Comparison of ENCODE assay signal across 13 cellular contexts in the genomic region with DNA sequence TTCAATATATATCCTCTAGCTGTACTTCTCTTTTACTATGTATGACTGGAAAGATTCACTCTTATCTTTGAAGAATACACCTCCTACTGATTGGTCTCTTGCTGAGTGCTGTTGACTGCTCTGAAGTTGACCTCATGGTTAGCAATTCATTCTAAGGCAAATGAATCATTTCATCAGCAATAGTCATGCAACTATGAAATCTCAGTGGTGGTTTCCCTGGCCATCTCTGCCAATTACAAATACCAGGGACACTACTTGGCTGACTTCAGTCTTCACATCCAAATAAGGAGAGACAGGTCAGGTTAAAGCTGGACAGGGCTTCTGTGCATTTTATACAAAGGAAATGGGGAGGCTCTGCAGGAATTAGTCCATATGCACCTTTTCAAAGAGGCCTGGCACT.
DNase-seq lines count a peak whose midpoint lies in the region; FAIRE-seq and TF ChIP-seq lines count a peak whose summit lies in the region.
"Had no signal": no experiment of that assay in that cellular context is flagged by ENCODE, and none has a peak within 500 bp of the region (broad histone marks: within the 10 kb centered on the region; RNA-seq: fewer than 3 reads in every experiment).

No MANE protein-coding gene starts in this region.

- no peaks in the 10 kb centered on the region for H3K36me3 Mint-ChIP-seq in Caco-2 (ENCODE audit: insufficient read depth, unreplicated experiment)
- H3K36me3 Mint-ChIP-seq: activated naive CD8-positive, alpha-beta T cell had no signal

- TF ChIP-seq CTCF in astrocyte of the cerebellum (IDR thresholded peaks at IDR 0.05; ENCODE audit: low read depth, low read length, missing control alignments), result no peak
- no peak for TF ChIP-seq CTCF in Caco-2 (IDR thresholded peaks at IDR 0.05; ENCODE audit: insufficient read depth in 1 of 2, low read depth in 1 of 2, low read length in 1 of 2, severe bottlenecking in 1 of 2, unreplicated experiment in 1 of 2)
- TF ChIP-seq CTCF in D721Med (IDR thresholded peaks at IDR 0.05; ENCODE audit: insufficient read depth, missing control alignments), result no peak

- FAIRE-seq in D721Med (lab: Jason Lieb, UNC), result no peak
- FAIRE-seq: K562, TTC549 had no signal

- no TSS peak for BruUV-seq in Caco-2 (replicated peaks; lab: Mats Ljungman, UMichigan)

- peaks cover 2% of the 10 kb centered on the region for H3K27me3 Mint-ChIP-seq in Caco-2 (ENCODE audit: insufficient read depth, unreplicated experiment)
- H3K27me3 Mint-ChIP-seq: activated naive CD8-positive, alpha-beta T cell had no signal

- POLR2A ChIA-PET in Caco-2 (lab: Charles Lee), result no interaction called here

- no peak overlapping the region for H3K27ac Mint-ChIP-seq in Caco-2 (ENCODE audit: unreplicated experiment)
- H3K27ac Mint-ChIP-seq: activated naive CD8-positive, alpha-beta T cell had no signal

- H3K9me3 ChIP-seq in iPS-20b (ENCODE audit: insufficient read depth, low read depth, low read length), result peaks cover 3% of the 10 kb centered on the region; the same call in 1 of the 2 replicates
- H3K9me3 ChIP-seq in Caco-2, result peaks cover 3% of the 10 kb centered on the region; the same call in 1 of the 2 replicates

- H3K36me3 ChIP-seq in iPS-20b (ENCODE audit: insufficient read depth, low read depth, low read length), result no peaks in the 10 kb centered on the region
- H3K36me3 ChIP-seq in Caco-2 (ENCODE audit: control insufficient read depth, insufficient read depth, low read length), result no peaks in the 10 kb centered on the region

- peak overlapping the region; percentile 26 for H3K27ac ChIP-seq in iPS-20b (ENCODE audit: low read length)

- CTCF ChIA-PET in Caco-2 (lab: Charles Lee), result interaction anchor here (0.6 kb wide), 1 partner anchor 61 kb away, joined by 8 read pairs; no protein-coding TSS in a partner anchor

- H3K4me1 ChIP-seq in iPS-20b (ENCODE audit: insufficient read depth, low read length), result peaks cover 16% of the 10 kb centered on the region; the same call in 1 of the 2 replicates
- no peaks in the 10 kb centered on the region for H3K4me1 ChIP-seq in Caco-2

- H3K27me3 ChIP-seq in iPS-20b (ENCODE audit: insufficient read depth, low read length) (no peaks in the 10 kb centered on the region), Caco-2 (replicated peaks; ENCODE audit: control insufficient read depth, insufficient read depth, low read length) (no peaks in the 10 kb centered on the region)

- no peaks in the 10 kb centered on the region for H3K4me1 Mint-ChIP-seq in Caco-2 (ENCODE audit: low read depth, unreplicated experiment)

- in situ Hi-C loops in astrocyte of the cerebellum (cut with HindIII; ENCODE audit: low sequenced_read_pairs), result no loop called here

- H3K9me3 Mint-ChIP-seq in Caco-2 (ENCODE audit: unreplicated experiment), result no peaks in the 10 kb centered on the region

- H3K9ac ChIP-seq in iPS-20b (ENCODE audit: low read depth, low read length), result peak overlapping the region; percentile 4; the same call in 1 of the 2 replicates

- no peak overlapping the region for H3K4me3 Mint-ChIP-seq in Caco-2 (ENCODE audit: unreplicated experiment)
- H3K4me3 Mint-ChIP-seq: activated naive CD8-positive, alpha-beta T cell had no signal

- intact Hi-C loops in Caco-2 (cut with micrococcal nuclease; ENCODE audit: unreplicated experiment), result no loop called here

- DNase-seq in AG08395 (ENCODE audit: low spot score) (peak; percentile 93), HT-29 (ENCODE audit: low spot score) (peak; percentile 15), astrocyte of the cerebellum (ENCODE audit: low read depth) (peak; percentile 92), hippocampal formation (lab: John Stamatoyannopoulos, UW) (no peak), Caco-2 (no peak), RPMI8226 (no peak), D721Med (ENCODE audit: insufficient read length, low spot score) (no peak)
- DNase-seq: NCI-H446 treated with DMSO at 0.1 percent for 48 hours, occipital lobe had no signal

- H3K4me3 ChIP-seq in astrocyte of the cerebellum (ENCODE audit: low read depth, low read length) (no peak overlapping the region), iPS-20b (ENCODE audit: low read length) (no peak overlapping the region), Caco-2 (ENCODE audit: low read depth, low read length) (no peak overlapping the region)
- H3K4me3 ChIP-seq: K562 had no signal

Comparison
In these comparisons a context has a peak if more than half of its experiments do, and no peak if none do; other contexts are left out.
1. DNase-seq: peak in AG08395 (single experiment), HT-29 (single experiment) and astrocyte of the cerebellum (single experiment); none in hippocampal formation (0 of 2), Caco-2 (0 of 2), RPMI8226 (single experiment) and D721Med (single experiment).